In genomic region chr1:162497723-162498441, GRCh38 we compare ENCODE assay signal across 1 cellular context.
TF ChIP-seq lines count a peak whose summit lies in the region.

Gene UHMK1, plus strand, starts transcription at chr1:162497818. Its CDS starts 183 bp downstream, at chr1:162498001.

TF ChIP-seq in HepG2, 621 proteins besides CTCF, POLR2A, EP300 and RAD21 (continued from another document and continues in another):
- TF ChIP-seq ZNF816 (CRISPR knock-in tag; IDR thresholded peaks at IDR 0.05; ENCODE audit: borderline replicate concordance) = peak; percentile 73; the same call in 1 of the 2 replicates
- TF ChIP-seq ZBTB26 (CRISPR knock-in tag; IDR thresholded peaks at IDR 0.05; ENCODE audit: borderline replicate concordance) = no peak
- TF ChIP-seq PLRG1 (conservative IDR thresholded peaks at IDR 0.05) = no peak
- no peak for TF ChIP-seq RNF219 (CRISPR knock-in tag; IDR thresholded peaks at IDR 0.05)
- TF ChIP-seq ZNF781 (CRISPR knock-in tag; IDR thresholded peaks at IDR 0.05; ENCODE audit: borderline replicate concordance, not compliant biosample characterization) = peak; percentile 73
- peak in 1 of 2 experiments; percentile 91; a peak in 3 of 4 replicates for TF ChIP-seq HMGXB4 (CRISPR knock-in tag; IDR thresholded peaks at IDR 0.05; ENCODE audit: borderline replicate concordance in 1 of 2, low read depth in 1 of 2)
- TF ChIP-seq STAT5B (CRISPR knock-in tag; IDR thresholded peaks at IDR 0.05) = no peak
- no peak for TF ChIP-seq CBX5 (CRISPR knock-in tag; IDR thresholded peaks at IDR 0.05; ENCODE audit: borderline replicate concordance)
- 0 out of 2 replicates have a peak, but pooled peaks have one; percentile 24 for TF ChIP-seq ZNF543 (CRISPR knock-in tag; IDR thresholded peaks at IDR 0.05)
- no peak; the same call in 1 of the 2 replicates for TF ChIP-seq EHMT2 (IDR thresholded peaks at IDR 0.05; ENCODE audit: borderline replicate concordance, low read depth, low read length)
- no peak for TF ChIP-seq ZNF331 (CRISPR knock-in tag; IDR thresholded peaks at IDR 0.05)
- TF ChIP-seq IRF2 (CRISPR knock-in tag; IDR thresholded peaks at IDR 0.05) = no peak
- TF ChIP-seq ZNF691 (CRISPR knock-in tag; IDR thresholded peaks at IDR 0.05; ENCODE audit: borderline replicate concordance, low read depth) = 0 out of 2 replicates have a peak, but pooled peaks have one; percentile 21
- peak; percentile 94 for TF ChIP-seq GABPB1 (CRISPR knock-in tag; IDR thresholded peaks at IDR 0.05)
- TF ChIP-seq ETV6 (CRISPR knock-in tag; conservative IDR thresholded peaks at IDR 0.05) = no peak
- no peak for TF ChIP-seq KLF6 (CRISPR knock-in tag; IDR thresholded peaks at IDR 0.05)
- no peak for TF ChIP-seq TIGD3 (CRISPR knock-in tag; IDR thresholded peaks at IDR 0.05; ENCODE audit: borderline replicate concordance)
- TF ChIP-seq MXD4 (CRISPR knock-in tag; IDR thresholded peaks at IDR 0.05) = no peak
- TF ChIP-seq HOXD1 (CRISPR knock-in tag; IDR thresholded peaks at IDR 0.05) = no peak
- no peak for TF ChIP-seq MLX (CRISPR knock-in tag; IDR thresholded peaks at IDR 0.05)
- peak; percentile 48; the same call in 1 of the 2 replicates for TF ChIP-seq ARHGAP35 (CRISPR knock-in tag; IDR thresholded peaks at IDR 0.05; ENCODE audit: borderline replicate concordance)
- no peak for TF ChIP-seq NPAS2 (CRISPR knock-in tag; IDR thresholded peaks at IDR 0.05; ENCODE audit: borderline replicate concordance)
- TF ChIP-seq PITX1 (CRISPR knock-in tag; IDR thresholded peaks at IDR 0.05) = no peak; the same call in 1 of the 2 replicates
- no peak for TF ChIP-seq PHB2 (IDR thresholded peaks at IDR 0.05; ENCODE audit: partially characterized antibody)
- no peak for TF ChIP-seq ZNF549 (CRISPR knock-in tag; IDR thresholded peaks at IDR 0.05)
- TF ChIP-seq FOXK2 (IDR thresholded peaks at IDR 0.05) = no peak
- no peak for TF ChIP-seq AFF4 (CRISPR knock-in tag; IDR thresholded peaks at IDR 0.05)
- no peak for TF ChIP-seq ZNF670 (CRISPR knock-in tag; IDR thresholded peaks at IDR 0.05; ENCODE audit: borderline replicate concordance)
- no peak for TF ChIP-seq ZNF180 (CRISPR knock-in tag; IDR thresholded peaks at IDR 0.05; ENCODE audit: borderline replicate concordance, low read depth)
- no peak for TF ChIP-seq ZNF256 (CRISPR knock-in tag; conservative IDR thresholded peaks at IDR 0.05)
- no peak for TF ChIP-seq PPARG (CRISPR knock-in tag; conservative IDR thresholded peaks at IDR 0.05)
- peak; percentile 78 for TF ChIP-seq KDM5B (CRISPR knock-in tag; IDR thresholded peaks at IDR 0.05; ENCODE audit: borderline replicate concordance)
- no peak for TF ChIP-seq ZBTB44 (CRISPR knock-in tag; IDR thresholded peaks at IDR 0.05)
- no peak for TF ChIP-seq PRDM4 (CRISPR knock-in tag; IDR thresholded peaks at IDR 0.05; ENCODE audit: borderline replicate concordance)
- TF ChIP-seq ZNF737 (CRISPR knock-in tag; IDR thresholded peaks at IDR 0.05; ENCODE audit: borderline replicate concordance) = no peak
- TF ChIP-seq SP4 (CRISPR knock-in tag; IDR thresholded peaks at IDR 0.05) = no peak
- no peak for TF ChIP-seq SATB2 (CRISPR knock-in tag; IDR thresholded peaks at IDR 0.05)
- TF ChIP-seq GATA4 (IDR thresholded peaks at IDR 0.05; ENCODE audit: borderline replicate concordance, low read depth) = 0 out of 2 replicates have a peak, but pooled peaks have one; percentile 21
- no peak for TF ChIP-seq ETS1 (CRISPR knock-in tag; IDR thresholded peaks at IDR 0.05)
- TF ChIP-seq STAG1 (CRISPR knock-in tag; IDR thresholded peaks at IDR 0.05) = no peak
- TF ChIP-seq ZNF10 (CRISPR knock-in tag; IDR thresholded peaks at IDR 0.05; ENCODE audit: borderline replicate concordance, low read depth) = no peak
- no peak for TF ChIP-seq MED13 (CRISPR knock-in tag; IDR thresholded peaks at IDR 0.05)
- no peak for TF ChIP-seq JUNB (CRISPR knock-in tag; IDR thresholded peaks at IDR 0.05; ENCODE audit: borderline replicate concordance)
- no peak for TF ChIP-seq NCOA1 (CRISPR knock-in tag; IDR thresholded peaks at IDR 0.05)
- no peak for TF ChIP-seq MZF1 (CRISPR knock-in tag; IDR thresholded peaks at IDR 0.05; ENCODE audit: borderline replicate concordance)
- no peak for TF ChIP-seq MTA3 (CRISPR knock-in tag; IDR thresholded peaks at IDR 0.05)
- TF ChIP-seq THAP8 (CRISPR knock-in tag; IDR thresholded peaks at IDR 0.05; ENCODE audit: borderline replicate concordance) = peak; percentile 39; the same call in 1 of the 2 replicates
- no peak for TF ChIP-seq U2AF2 (IDR thresholded peaks at IDR 0.05; ENCODE audit: low read depth, low read length)
- no peak for TF ChIP-seq CENPX (CRISPR knock-in tag; IDR thresholded peaks at IDR 0.05)
